1 cellular context compared by ENCODE assay signal in genomic region chr1:147837129-147837776, GRCh38.
TF ChIP-seq lines count a peak whose summit lies in the region.

No MANE protein-coding gene starts in this region.

TF ChIP-seq in WTC11, 78 proteins besides CTCF, POLR2A, EP300 and RAD21 (continued from another document):
- TF ChIP-seq AR (CRISPR knock-in tag; IDR thresholded peaks at IDR 0.05) (no peak), ZNF232 (CRISPR knock-in tag; IDR thresholded peaks at IDR 0.05) (no peak), ZNF425 (CRISPR knock-in tag; conservative IDR thresholded peaks at IDR 0.05) (no peak), TEAD4 (CRISPR knock-in tag; IDR thresholded peaks at IDR 0.05) (peak; percentile 74; the same call in 1 of the 2 replicates), NR3C1 (CRISPR knock-in tag; conservative IDR thresholded peaks at IDR 0.05; ENCODE audit: low read depth) (no peak), ZNF416 (CRISPR knock-in tag; IDR thresholded peaks at IDR 0.05) (no peak), ETV6 (CRISPR knock-in tag; IDR thresholded peaks at IDR 0.05) (0 out of 2 replicates have a peak, but pooled peaks have one; percentile 40), ZNF219 (CRISPR knock-in tag; IDR thresholded peaks at IDR 0.05; ENCODE audit: borderline replicate concordance) (no peak), TEAD1 (CRISPR knock-in tag; IDR thresholded peaks at IDR 0.05) (peak; percentile 96)
- TF ChIP-seq, protein P1, sequence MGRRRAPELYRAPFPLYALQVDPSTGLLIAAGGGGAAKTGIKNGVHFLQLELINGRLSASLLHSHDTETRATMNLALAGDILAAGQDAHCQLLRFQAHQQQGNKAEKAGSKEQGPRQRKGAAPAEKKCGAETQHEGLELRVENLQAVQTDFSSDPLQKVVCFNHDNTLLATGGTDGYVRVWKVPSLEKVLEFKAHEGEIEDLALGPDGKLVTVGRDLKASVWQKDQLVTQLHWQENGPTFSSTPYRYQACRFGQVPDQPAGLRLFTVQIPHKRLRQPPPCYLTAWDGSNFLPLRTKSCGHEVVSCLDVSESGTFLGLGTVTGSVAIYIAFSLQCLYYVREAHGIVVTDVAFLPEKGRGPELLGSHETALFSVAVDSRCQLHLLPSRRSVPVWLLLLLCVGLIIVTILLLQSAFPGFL (CRISPR knock-in tag; IDR thresholded peaks at IDR 0.05; ENCODE audit: borderline replicate concordance): no peak
- TF ChIP-seq, protein P2, sequence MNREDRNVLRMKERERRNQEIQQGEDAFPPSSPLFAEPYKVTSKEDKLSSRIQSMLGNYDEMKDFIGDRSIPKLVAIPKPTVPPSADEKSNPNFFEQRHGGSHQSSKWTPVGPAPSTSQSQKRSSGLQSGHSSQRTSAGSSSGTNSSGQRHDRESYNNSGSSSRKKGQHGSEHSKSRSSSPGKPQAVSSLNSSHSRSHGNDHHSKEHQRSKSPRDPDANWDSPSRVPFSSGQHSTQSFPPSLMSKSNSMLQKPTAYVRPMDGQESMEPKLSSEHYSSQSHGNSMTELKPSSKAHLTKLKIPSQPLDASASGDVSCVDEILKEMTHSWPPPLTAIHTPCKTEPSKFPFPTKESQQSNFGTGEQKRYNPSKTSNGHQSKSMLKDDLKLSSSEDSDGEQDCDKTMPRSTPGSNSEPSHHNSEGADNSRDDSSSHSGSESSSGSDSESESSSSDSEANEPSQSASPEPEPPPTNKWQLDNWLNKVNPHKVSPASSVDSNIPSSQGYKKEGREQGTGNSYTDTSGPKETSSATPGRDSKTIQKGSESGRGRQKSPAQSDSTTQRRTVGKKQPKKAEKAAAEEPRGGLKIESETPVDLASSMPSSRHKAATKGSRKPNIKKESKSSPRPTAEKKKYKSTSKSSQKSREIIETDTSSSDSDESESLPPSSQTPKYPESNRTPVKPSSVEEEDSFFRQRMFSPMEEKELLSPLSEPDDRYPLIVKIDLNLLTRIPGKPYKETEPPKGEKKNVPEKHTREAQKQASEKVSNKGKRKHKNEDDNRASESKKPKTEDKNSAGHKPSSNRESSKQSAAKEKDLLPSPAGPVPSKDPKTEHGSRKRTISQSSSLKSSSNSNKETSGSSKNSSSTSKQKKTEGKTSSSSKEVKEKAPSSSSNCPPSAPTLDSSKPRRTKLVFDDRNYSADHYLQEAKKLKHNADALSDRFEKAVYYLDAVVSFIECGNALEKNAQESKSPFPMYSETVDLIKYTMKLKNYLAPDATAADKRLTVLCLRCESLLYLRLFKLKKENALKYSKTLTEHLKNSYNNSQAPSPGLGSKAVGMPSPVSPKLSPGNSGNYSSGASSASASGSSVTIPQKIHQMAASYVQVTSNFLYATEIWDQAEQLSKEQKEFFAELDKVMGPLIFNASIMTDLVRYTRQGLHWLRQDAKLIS (CRISPR knock-in tag; IDR thresholded peaks at IDR 0.05; ENCODE audit: borderline replicate concordance): no peak
TF ChIP-seq in WTC11: peak in this region for 8.
